ENCODE assay signal across 21 cellular contexts in the genomic region with DNA sequence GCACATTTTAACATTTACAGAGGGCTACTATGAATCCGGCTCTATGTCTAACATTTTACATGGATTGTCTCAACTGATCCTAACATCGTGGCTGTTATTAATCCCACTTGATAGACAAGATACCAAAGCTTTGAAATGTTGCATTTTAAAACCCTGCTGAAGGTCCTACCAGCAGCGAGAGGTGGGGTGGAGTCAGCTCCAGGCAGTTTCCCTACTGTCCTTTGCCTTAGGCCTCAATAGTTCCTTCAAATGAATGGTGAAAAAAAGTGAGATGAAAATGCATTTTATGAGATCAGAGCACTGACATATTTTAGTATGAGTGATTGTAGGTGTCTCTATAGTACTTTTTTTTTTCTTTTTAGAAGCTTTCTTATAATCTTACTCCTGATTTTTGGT.
"Had no signal": no experiment of that assay in that cellular context is flagged by ENCODE, and none has a peak within 500 bp of the region (broad histone marks: within the 10 kb centered on the region; RNA-seq: fewer than 3 reads in every experiment).

No MANE protein-coding gene starts in this region.

- H3K27ac Mint-ChIP-seq: mesothelial cell of epicardium had no signal

- H3K4me1 ChIP-seq: gastrocnemius medialis, left lung, lower lobe of right lung had no signal

- H3K4me3 Mint-ChIP-seq: mesothelial cell of epicardium had no signal

- H3K9me3 Mint-ChIP-seq: mesothelial cell of epicardium had no signal

- H3K36me3 ChIP-seq: esophagus squamous epithelium, gastrocnemius medialis, heart right ventricle, left lung, lower lobe of right lung had no signal

- H3K27me3 ChIP-seq: dorsolateral prefrontal cortex, esophagus squamous epithelium, gastrocnemius medialis, heart right ventricle, left lung had no signal

- H3K9me3 ChIP-seq: esophagus squamous epithelium, gastrocnemius medialis, heart right ventricle, left lung, lower lobe of right lung, mucosa of descending colon had no signal

- DNase-seq: dermis blood vessel endothelial cell; dorsolateral prefrontal cortex; effector CD4-positive, alpha-beta T cell; effector memory CD4-positive, alpha-beta T cell; erythroblast; esophagus squamous epithelium; foreskin fibroblast; foreskin melanocyte; gastrocnemius medialis; glutamatergic neuron; head of caudate nucleus; heart right ventricle; hippocampal formation; left cardiac atrium; left lung; left ventricle myocardium superior; lower lobe of right lung; mesenchymal stem cell; mucosa of descending colon had no signal

- ATAC-seq: gastrocnemius medialis, heart right ventricle, left cardiac atrium, left lung, left ventricle myocardium superior had no signal

- H3K27ac ChIP-seq: coronary artery, dorsolateral prefrontal cortex, esophagus squamous epithelium, gastrocnemius medialis, heart right ventricle, lower lobe of right lung had no signal

- H3K4me3 ChIP-seq: coronary artery, dorsolateral prefrontal cortex, esophagus squamous epithelium, gastrocnemius medialis, heart right ventricle, left lung, lower lobe of right lung, mucosa of descending colon had no signal
